Comparison of ENCODE assay signal across 15 cellular contexts in genomic region chr3:88101142-88101541, GRCh38. TPM values are rescaled to one million over a fixed set of nuclear protein-coding genes. Genes with fewer than 3 reads are reported as not detected.
DNase-seq lines count a peak whose midpoint lies in the region; ATAC-seq, FAIRE-seq and TF ChIP-seq lines count a peak whose summit lies in the region.
"Had no signal": no experiment of that assay in that cellular context is flagged by ENCODE, and none has a peak within 500 bp of the region (broad histone marks: within the 10 kb centered on the region; RNA-seq: fewer than 3 reads in every experiment).

No MANE protein-coding gene starts in this region.

- DNase-seq in left colon (no peak), cortex of kidney (lab: John Stamatoyannopoulos, UW) (no peak), HTR-8/SVneo (ENCODE audit: insufficient read length, low spot score) (no peak)
- no peak for DNase-seq in activated CD8-positive, alpha-beta T cell treated with anti-CD3 and anti-CD28 coated beads for 36 hours
- DNase-seq: activated T-cell treated with anti-CD3 and anti-CD28 coated beads, Interleukin-2, amount 50 U/mL, for 48 hours; aorta; dermis blood vessel endothelial cell; GF-D8; HCEC 1CT; NCI-H2107; stimulated activated CD4-positive, alpha-beta T cell treated with anti-CD3 and anti-CD28 coated beads, Interleukin-15, amount 100 ng/mL, for 24 hours had no signal

- no peak for TF ChIP-seq POLR2A in GM18505 (IDR thresholded peaks at IDR 0.05; ENCODE audit: borderline replicate concordance, extremely low read depth, insufficient read depth, insufficient read length)

- no peaks in the 10 kb centered on the region for H3K27me3 Mint-ChIP-seq in activated CD8-positive, alpha-beta T cell treated with anti-CD3 and anti-CD28 coated beads for 36 hours

- no peak overlapping the region for H3K4me3 Mint-ChIP-seq in activated CD8-positive, alpha-beta T cell treated with anti-CD3 and anti-CD28 coated beads for 36 hours

- FAIRE-seq in HTR-8/SVneo (lab: Jason Lieb, UNC) = no peak

- no peak for TF ChIP-seq CTCF in activated CD8-positive, alpha-beta T cell treated with anti-CD3 and anti-CD28 coated beads for 36 hours (IDR thresholded peaks at IDR 0.05)

- CTCF ChIA-PET in activated CD8-positive, alpha-beta T cell treated with anti-CD3 and anti-CD28 coated beads for 36 hours (lab: Charles Lee) = no interaction called here

- ATAC-seq in GM18505 (IDR thresholded peaks at IDR 0.05; ENCODE audit: unreplicated experiment) (peak; percentile 64), GM19463 (IDR thresholded peaks at IDR 0.05; ENCODE audit: unreplicated experiment) (peak; percentile 85), HG02885 (IDR thresholded peaks at IDR 0.05; ENCODE audit: poor library complexity, unreplicated experiment) (peak; percentile 90), HG03521 (IDR thresholded peaks at IDR 0.05; ENCODE audit: unreplicated experiment) (peak; percentile 53), left colon (no peak)
- no peak for ATAC-seq in activated CD8-positive, alpha-beta T cell treated with anti-CD3 and anti-CD28 coated beads for 36 hours

- peaks cover 17% of the 10 kb centered on the region for H3K9me3 Mint-ChIP-seq in activated CD8-positive, alpha-beta T cell treated with anti-CD3 and anti-CD28 coated beads for 36 hours

- POLR2A ChIA-PET in activated CD8-positive, alpha-beta T cell treated with anti-CD3 and anti-CD28 coated beads for 36 hours (lab: Charles Lee) = interaction anchor here (1.4 kb wide), 1 partner anchor 48 kb away, joined by 4 read pairs; the partner anchor contains the start of gene C3orf38

- H3K4me1 Mint-ChIP-seq in activated CD8-positive, alpha-beta T cell treated with anti-CD3 and anti-CD28 coated beads for 36 hours (ENCODE audit: low read depth) = peaks cover 25% of the 10 kb centered on the region

- intact Hi-C loops in left colon (cut with DNase I, micrococcal nuclease) = no loop called here
- intact Hi-C loops in activated CD8-positive, alpha-beta T cell treated with anti-CD3 and anti-CD28 coated beads for 36 hours (cut with micrococcal nuclease) = no loop called here

- H3K36me3 Mint-ChIP-seq in activated CD8-positive, alpha-beta T cell treated with anti-CD3 and anti-CD28 coated beads for 36 hours (ENCODE audit: low read depth) = peaks cover 51% of the 10 kb centered on the region

- no peak overlapping the region for H3K27ac Mint-ChIP-seq in activated CD8-positive, alpha-beta T cell treated with anti-CD3 and anti-CD28 coated beads for 36 hours

RNA-seq across cellular contexts. Expression of gene ZNF654, which starts 42.1 kb away (rescaled TPM):
- total RNA-seq in left colon = 10 to 100 TPM; 14.3 to 17.6 TPM
- 10 to 100 TPM; 20.2 to 21.0 TPM for total RNA-seq in activated CD8-positive, alpha-beta T cell treated with anti-CD3 and anti-CD28 coated beads for 36 hours

RNA-seq across cellular contexts. Expression of gene CGGBP1, which starts 42.3 kb away (rescaled TPM):
- total RNA-seq in left colon = 10 to 100 TPM; 46.0 to 49.9 TPM
- total RNA-seq in activated CD8-positive, alpha-beta T cell treated with anti-CD3 and anti-CD28 coated beads for 36 hours = 10 to 100 TPM; 69.2 to 74.6 TPM

RNA-seq across cellular contexts. Expression of gene C3orf38, which starts 48.6 kb away (rescaled TPM):
- total RNA-seq in left colon = 10 to 100 TPM; 17.8 to 24.2 TPM
- 10 to 100 TPM; 17.8 to 19.0 TPM for total RNA-seq in activated CD8-positive, alpha-beta T cell treated with anti-CD3 and anti-CD28 coated beads for 36 hours

Comparison
In these comparisons a context has a peak if more than half of its experiments do, and no peak if none do; other contexts are left out.
1. ATAC-seq: peak in GM18505 (single experiment), GM19463 (single experiment), HG02885 (single experiment) and HG03521 (single experiment); none in left colon (single experiment) and activated CD8-positive, alpha-beta T cell treated with anti-CD3 and anti-CD28 coated beads for 36 hours (single experiment).